9 cellular contexts compared by ENCODE assay signal in genomic region chr20:43513298-43514061, GRCh38. TPM values are rescaled to one million over a fixed set of nuclear protein-coding genes. Genes with fewer than 3 reads are reported as not detected.
DNase-seq lines count a peak whose midpoint lies in the region; ATAC-seq and TF ChIP-seq lines count a peak whose summit lies in the region.
"Had no signal": no experiment of that assay in that cellular context is flagged by ENCODE, and none has a peak within 500 bp of the region (broad histone marks: within the 10 kb centered on the region; RNA-seq: fewer than 3 reads in every experiment).

No MANE protein-coding gene starts in this region.

- peak overlapping the region; percentile 12 for H3K27ac ChIP-seq in CD8-positive, alpha-beta memory T cell (ENCODE audit: low read depth, low read length)
- H3K27ac ChIP-seq in HL-60 (replicated peaks) (no peak overlapping the region), duodenal mucosa (ENCODE audit: low read depth, low read length) (no peak overlapping the region)

- CTCF ChIA-PET in CD8-positive, alpha-beta memory T cell (lab: Charles Lee), result interaction anchor here (1.5 to 1.6 kb wide), 2 partner anchors 56 to 65 kb away, joined by 3 to 4 read pairs; partner anchors contain the start of gene SRSF6

- no peak for TF ChIP-seq CTCF in HL-60 (IDR thresholded peaks at IDR 0.05; ENCODE audit: insufficient read depth, low read length)
- no peak for TF ChIP-seq CTCF in neural crest cell (conservative IDR thresholded peaks at IDR 0.05)

- peaks cover 5 to 9% of the 10 kb centered on the region in 2 donors for H3K27me3 Mint-ChIP-seq in CD8-positive, alpha-beta memory T cell
- peaks cover 11% of the 10 kb centered on the region for H3K27me3 Mint-ChIP-seq in neural crest cell (ENCODE audit: low read depth)

- no peaks in the 10 kb centered on the region for H3K9me3 ChIP-seq in CD8-positive, alpha-beta memory T cell (ENCODE audit: low read length)
- no peaks in the 10 kb centered on the region for H3K9me3 ChIP-seq in duodenal mucosa (ENCODE audit: control insufficient read depth in 1 of 2, low read length in 2 of 2)

- no peak for ATAC-seq in GM21529 (IDR thresholded peaks at IDR 0.05; ENCODE audit: unreplicated experiment)

- peaks cover 0 to 2% (median 0%) of the 10 kb centered on the region in 5 donors for H3K9me3 Mint-ChIP-seq in CD8-positive, alpha-beta memory T cell
- H3K9me3 Mint-ChIP-seq in neural crest cell, result no peaks in the 10 kb centered on the region

- H3K4me1 ChIP-seq in CD8-positive, alpha-beta memory T cell (ENCODE audit: insufficient read depth, low read length), result peaks cover 15% of the 10 kb centered on the region
- H3K4me1 ChIP-seq in duodenal mucosa (ENCODE audit: control insufficient read depth in 1 of 2, insufficient read depth in 2 of 2, low read length in 2 of 2), result peaks cover 5 to 14% of the 10 kb centered on the region in 2 donors

- H3K4me1 Mint-ChIP-seq in CD8-positive, alpha-beta memory T cell, result peaks cover 16 to 30% (median 22%) of the 10 kb centered on the region in 3 donors
- peaks cover 19% of the 10 kb centered on the region for H3K4me1 Mint-ChIP-seq in neural crest cell

- peaks cover 4% of the 10 kb centered on the region for H3K27me3 ChIP-seq in CD8-positive, alpha-beta memory T cell (ENCODE audit: insufficient read depth, low read length, poor library complexity, severe bottlenecking)
- H3K27me3 ChIP-seq in HL-60 (ENCODE audit: insufficient read depth, poor library complexity, severe bottlenecking), result peaks cover 2% of the 10 kb centered on the region
- peaks cover 0 to 3% of the 10 kb centered on the region in 2 donors for H3K27me3 ChIP-seq in duodenal mucosa (ENCODE audit: control insufficient read depth in 1 of 2, insufficient read depth in 2 of 2, low read length in 2 of 2)

- POLR2A ChIA-PET in CD8-positive, alpha-beta memory T cell (lab: Charles Lee), result interaction anchor here (0.6 to 3.0 kb wide), 2 partner anchors 52 to 56 kb away, joined by 3 to 23 read pairs; partner anchors contain the start of gene SRSF6

- peak overlapping the region; percentile 54 for H3K4me3 ChIP-seq in CD8-positive, alpha-beta memory T cell (ENCODE audit: low read length)
- peak overlapping the region; percentile 70 for H3K4me3 ChIP-seq in HL-60 (replicated peaks; ENCODE audit: insufficient read depth, low read length)
- H3K4me3 ChIP-seq in duodenal mucosa (ENCODE audit: low read depth in 1 of 2, low read length in 2 of 2), result peak overlapping the region; percentile 57 to 62

- no peaks in the 10 kb centered on the region for H3K36me3 ChIP-seq in CD8-positive, alpha-beta memory T cell (ENCODE audit: insufficient read depth, low read length)
- H3K36me3 ChIP-seq in duodenal mucosa (ENCODE audit: control insufficient read depth in 1 of 2, insufficient read depth in 2 of 2, low read length in 2 of 2), result no peaks in the 10 kb centered on the region

- no peak for DNase-seq in CD8-positive, alpha-beta memory T cell
- DNase-seq in HL-60 (ENCODE audit: low read depth in 1 of 2, low spot score in 1 of 2) (no peak), neural crest cell (ENCODE audit: low read depth, low spot score) (no peak), NCI-H345 treated with DMSO at 0.1 percent for 48 hours (lab: John Stamatoyannopoulos, UW; ENCODE audit: unreplicated experiment) (no peak), NCI-H1436 treated with DMSO at 0.1 percent for 48 hours (lab: John Stamatoyannopoulos, UW) (no peak)
- no peak for DNase-seq in activated effector memory CD4-positive, alpha-beta T cell treated with Interleukin-2 at 50 U/mL for 16 hours

- peak overlapping the region; percentile 21 to 48 for H3K9ac ChIP-seq in duodenal mucosa (ENCODE audit: low read depth in 1 of 2, low read length in 2 of 2)

- peak overlapping the region; percentile 80 to 95 (median 92) for H3K4me3 Mint-ChIP-seq in CD8-positive, alpha-beta memory T cell
- H3K4me3 Mint-ChIP-seq in neural crest cell, result peak overlapping the region; percentile 98

- H3K27ac Mint-ChIP-seq in CD8-positive, alpha-beta memory T cell, result peak overlapping the region in 5 of 8 donors; percentile 62 to 91 (median 75)
- no peak overlapping the region for H3K27ac Mint-ChIP-seq in neural crest cell (ENCODE audit: unreplicated experiment)

- peaks cover 0 to 9% (median 1%) of the 10 kb centered on the region in 3 donors for H3K36me3 Mint-ChIP-seq in CD8-positive, alpha-beta memory T cell
- no peaks in the 10 kb centered on the region for H3K36me3 Mint-ChIP-seq in neural crest cell (ENCODE audit: low read depth)

RNA-seq across cellular contexts. Expression of gene L3MBTL1, which starts 6.0 kb away (rescaled TPM):
- total RNA-seq in CD8-positive, alpha-beta memory T cell, result 1 to 10 TPM; 4.6 to 5.2 TPM
- polyA plus RNA-seq in CD8-positive, alpha-beta memory T cell, result 1.8 TPM
- 20.3 and 22.4 TPM in 2 replicates for total RNA-seq in neural crest cell

RNA-seq across cellular contexts. Expression of gene SGK2, which starts 45.3 kb away (rescaled TPM):
- total RNA-seq in CD8-positive, alpha-beta memory T cell, result under 1 TPM; 0.11 to 0.24 TPM
- polyA plus RNA-seq in CD8-positive, alpha-beta memory T cell, result not detected
- total RNA-seq in neural crest cell, result 1.0 and 1.6 TPM in 2 replicates
- total RNA-seq: pulmonary artery endothelial cell had no signal

RNA-seq across cellular contexts. Expression of gene SRSF6, which starts 55.8 kb away (rescaled TPM):
- total RNA-seq in CD8-positive, alpha-beta memory T cell, result 100 to 1,000 TPM; 203 to 207 TPM
- 40.3 TPM for polyA plus RNA-seq in CD8-positive, alpha-beta memory T cell
- total RNA-seq in neural crest cell, result 278 and 284 TPM in 2 replicates
